9 cellular contexts compared by ENCODE assay signal in the genomic region with DNA sequence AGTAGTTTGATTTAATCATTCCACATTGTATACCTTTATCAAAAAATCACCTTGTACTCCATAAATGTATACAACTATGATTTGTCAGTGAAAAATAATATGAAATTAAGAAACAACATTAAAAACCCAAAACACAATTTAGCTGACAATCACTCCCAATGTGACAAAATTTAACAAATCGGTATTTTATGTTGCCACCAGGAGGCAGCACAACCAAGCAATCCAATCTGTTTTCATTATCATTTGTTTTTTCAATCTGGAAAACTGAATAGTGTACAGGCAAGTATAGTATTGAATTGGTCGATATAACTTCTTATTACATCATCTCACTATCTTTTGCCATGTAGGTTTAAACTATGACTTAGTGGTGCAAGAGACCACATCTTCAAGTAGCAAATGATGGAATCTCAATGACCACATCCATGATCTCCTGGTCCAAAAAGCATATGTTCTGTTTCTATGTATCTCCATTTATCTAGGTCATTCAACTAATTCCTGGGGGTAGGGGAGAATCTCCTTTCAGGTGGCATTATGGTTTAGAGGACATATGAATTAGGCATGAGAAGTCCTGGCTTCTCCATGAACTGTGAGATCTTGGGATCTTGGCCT.
DNase-seq lines count a peak whose midpoint lies in the region; ATAC-seq and TF ChIP-seq lines count a peak whose summit lies in the region.
"Had no signal": no experiment of that assay in that cellular context is flagged by ENCODE, and none has a peak within 500 bp of the region (broad histone marks: within the 10 kb centered on the region; RNA-seq: fewer than 3 reads in every experiment).

No MANE protein-coding gene starts in this region.

- BruUV-seq in PC-9 (replicated peaks; lab: Mats Ljungman, UMichigan) = no TSS peak

- H3K27ac ChIP-seq in PC-9 (no peak overlapping the region), fibroblast of lung (ENCODE audit: insufficient read depth, low read length) (no peak overlapping the region)
- H3K27ac ChIP-seq: BLaER1 had no signal

- H3K9me2 ChIP-seq in PC-9 (ENCODE audit: insufficient read depth) = no peaks in the 10 kb centered on the region

- H4K20me1 ChIP-seq in PC-9 (ENCODE audit: insufficient read depth) (no peaks in the 10 kb centered on the region), fibroblast of lung (ENCODE audit: control insufficient read depth, extremely low read depth, insufficient read depth, low read length) (no peaks in the 10 kb centered on the region)
- H4K20me1 ChIP-seq: BLaER1 had no signal

- intact Hi-C loops in PC-9 (cut with micrococcal nuclease; ENCODE audit: unreplicated experiment) = loop anchor here (2.0 to 10.0 kb wide), 2 partner anchors 1180 to 1752 kb away; no protein-coding TSS in a partner anchor

- peak; percentile 58 for ATAC-seq in GM21825 (IDR thresholded peaks at IDR 0.05; ENCODE audit: unreplicated experiment)

- no peaks in the 10 kb centered on the region for H3K36me3 ChIP-seq in PC-9 (ENCODE audit: low read depth)
- H3K36me3 ChIP-seq in fibroblast of lung (ENCODE audit: control insufficient read depth, insufficient read depth, low read length) = no peaks in the 10 kb centered on the region
- H3K36me3 ChIP-seq: BLaER1 had no signal

- POLR2A ChIA-PET in PC-9 (lab: Charles Lee; ENCODE audit: unreplicated experiment) = no interaction called here

- DNase-seq in DMS153 treated with DMSO at 0.1 percent for 48 hours (lab: John Stamatoyannopoulos, UW; ENCODE audit: unreplicated experiment) = peak; percentile 3
- DNase-seq in DMS153 (lab: John Stamatoyannopoulos, UW) = no peak
- peak in 1 of 2 experiments; percentile 28 for DNase-seq in PC-9
- peak; percentile 27 to 58 for DNase-seq in fibroblast of lung (ENCODE audit: low read depth in 2 of 2)
- DNase-seq in stimulated activated CD4-positive, alpha-beta T cell treated with anti-CD3 and anti-CD28 coated beads, Interleukin-4, amount 100 ng/mL, for 48 hours (ENCODE audit: low read depth in 2 of 2) = peak; percentile 11 to 13
- DNase-seq in effector CD8-positive, alpha-beta T cell (lab: John Stamatoyannopoulos, UW) = no peak
- DNase-seq in islet precursor cell = no peak

- H2AFZ ChIP-seq in PC-9 = no peak overlapping the region
- H2AFZ ChIP-seq in fibroblast of lung (ENCODE audit: low read length) = no peak overlapping the region

- TF ChIP-seq CTCF in PC-9 (conservative IDR thresholded peaks at IDR 0.05) (peak; percentile 74), fibroblast of lung (conservative IDR thresholded peaks at IDR 0.05 in 1 of 2, IDR thresholded peaks at IDR 0.05 in 1 of 2; ENCODE audit: low read depth in 1 of 2, low read length in 2 of 2) (peak; percentile 72 to 73)

- no peaks in the 10 kb centered on the region for H3K9me3 ChIP-seq in PC-9 (ENCODE audit: insufficient read depth, low read depth)
- no peaks in the 10 kb centered on the region for H3K9me3 ChIP-seq in fibroblast of lung (ENCODE audit: control insufficient read depth, insufficient read depth, low read depth, low read length)

- H3K9ac ChIP-seq in fibroblast of lung (ENCODE audit: insufficient read depth, low read length) = no peak overlapping the region
- H3K9ac ChIP-seq: BLaER1 had no signal

- H3F3A ChIP-seq in PC-9 (ENCODE audit: insufficient read depth, low read depth) = no peaks in the 10 kb centered on the region

- H3K4me1 ChIP-seq in PC-9 (replicated peaks; ENCODE audit: insufficient read depth) = no peaks in the 10 kb centered on the region
- H3K4me1 ChIP-seq in fibroblast of lung (ENCODE audit: control insufficient read depth, extremely low read depth, insufficient read depth, low read length) = no peaks in the 10 kb centered on the region
- H3K4me1 ChIP-seq: BLaER1 had no signal

- CTCF ChIA-PET in PC-9 (lab: Charles Lee) = interaction anchor here (0.6 kb wide), 1 partner anchor 119 kb away, joined by 4 read pairs; no protein-coding TSS in a partner anchor

- H3K79me2 ChIP-seq in PC-9 (ENCODE audit: low read depth) = no peaks in the 10 kb centered on the region
- H3K79me2 ChIP-seq in fibroblast of lung (ENCODE audit: control insufficient read depth, insufficient read depth, low read length) = no peaks in the 10 kb centered on the region

- H3K4me3 ChIP-seq in PC-9 (no peak overlapping the region), fibroblast of lung (replicated peaks in 1 of 4; ENCODE audit: control extremely low read depth in 1 of 4, insufficient read depth in 1 of 4, low read depth in 3 of 4, low read length in 4 of 4) (no peak overlapping the region)
- H3K4me3 ChIP-seq: BLaER1 had no signal

- H3K27me3 ChIP-seq in PC-9 (ENCODE audit: insufficient read depth, low read depth) (no peaks in the 10 kb centered on the region), fibroblast of lung (ENCODE audit: control insufficient read depth, insufficient read depth, low read length) (no peaks in the 10 kb centered on the region)
- H3K27me3 ChIP-seq: BLaER1 had no signal

- no peak overlapping the region for H3K4me2 ChIP-seq in PC-9
- H3K4me2 ChIP-seq in fibroblast of lung (ENCODE audit: extremely low read depth, insufficient read depth, low read length) = no peak overlapping the region
- H3K4me2 ChIP-seq: BLaER1 had no signal

Comparison
In these comparisons a context has a peak if more than half of its experiments do, and no peak if none do; other contexts are left out.
1. DNase-seq: peak in DMS153 treated with DMSO at 0.1 percent for 48 hours (single experiment), fibroblast of lung (2 of 2) and stimulated activated CD4-positive, alpha-beta T cell treated with anti-CD3 and anti-CD28 coated beads, Interleukin-4, amount 100 ng/mL, for 48 hours (2 of 2); none in DMS153 (single experiment), effector CD8-positive, alpha-beta T cell (single experiment) and islet precursor cell (single experiment).